Comparison of ENCODE assay signal across 13 cellular contexts in genomic region chr2:205612661-205613060, GRCh38.
DNase-seq lines count a peak whose midpoint lies in the region; ATAC-seq, FAIRE-seq and TF ChIP-seq lines count a peak whose summit lies in the region.
"Had no signal": no experiment of that assay in that cellular context is flagged by ENCODE, and none has a peak within 500 bp of the region (broad histone marks: within the 10 kb centered on the region; RNA-seq: fewer than 3 reads in every experiment).

No MANE protein-coding gene starts in this region.

- ATAC-seq in GM23338 = peak; percentile 58
- ATAC-seq in K562 = peak; percentile 71
- ATAC-seq in left lobe of liver = no peak
- ATAC-seq in effector memory CD8-positive, alpha-beta T cell (replicated peaks) = no peak

- FAIRE-seq in K562 (lab: Jason Lieb, UNC) = peak; percentile 40

- H3K4me3 ChIP-seq in GM23338 = no peak overlapping the region
- no peak overlapping the region for H3K4me3 ChIP-seq in K562
- H3K4me3 ChIP-seq: PC-9 had no signal

- TF ChIP-seq CTCF in GM23338 (conservative IDR thresholded peaks at IDR 0.05; ENCODE audit: low read depth in 2 of 2) = no peak
- TF ChIP-seq CTCF in K562 (IDR thresholded peaks at IDR 0.05 in 2 of 3, conservative IDR thresholded peaks at IDR 0.05 in 1 of 3; ENCODE audit: insufficient read depth in 2 of 3, low read depth in 1 of 3, low read length in 3 of 3) = no peak

- H3K4me1 Mint-ChIP-seq in GM23338 = peaks cover 20% of the 10 kb centered on the region; the same call in 2 of the 3 replicates
- no peaks in the 10 kb centered on the region for H3K4me1 Mint-ChIP-seq in effector memory CD8-positive, alpha-beta T cell (ENCODE audit: low read depth in 2 of 2)

- 0% methylated on average over 5 of the region's 5 CpGs for WGBS in K562 (ENCODE audit: insufficient coverage, low coverage, missing lambda C conversion rate)

- H4K20me1 ChIP-seq in GM23338 (replicated peaks; ENCODE audit: insufficient read depth) (no peaks in the 10 kb centered on the region), K562 (replicated peaks; ENCODE audit: control insufficient read depth, insufficient read depth, low read length) (no peaks in the 10 kb centered on the region)

- H3K4me1 ChIP-seq in GM23338 (ENCODE audit: insufficient read depth) (peaks cover 19% of the 10 kb centered on the region; the same call in 1 of the 2 replicates), K562 (replicated peaks in 1 of 2; ENCODE audit: control insufficient read depth in 2 of 2, insufficient read depth in 2 of 2, low read length in 2 of 2) (no peaks in the 10 kb centered on the region; a peak in 2 of 5 replicates)

- H3F3A ChIP-seq in GM23338 (replicated peaks; ENCODE audit: low read depth) = no peaks in the 10 kb centered on the region

- H2AFZ ChIP-seq in GM23338 = peak overlapping the region; percentile 49
- H2AFZ ChIP-seq in K562 (ENCODE audit: low read depth, low read length) = no peak overlapping the region
- H2AFZ ChIP-seq: PC-9 had no signal

- in situ Hi-C loops in K562 (cut with MboI) = no loop called here

- CTCF ChIA-PET in K562 (lab: Yijun Ruan, JAX; ENCODE audit: low intra/inter-chr PET ratio) = no interaction called here

- H3K9me1 ChIP-seq in K562 (ENCODE audit: control insufficient read depth, insufficient read depth, low read length) = no peaks in the 10 kb centered on the region

- H3K27ac ChIP-seq in GM23338 (ENCODE audit: low read depth) (no peak overlapping the region), K562 (ENCODE audit: extremely low read depth, low read depth, low read length) (no peak overlapping the region)
- H3K27ac ChIP-seq: C4-2B, PC-9 had no signal

- H3K36me3 ChIP-seq in GM23338 (ENCODE audit: insufficient read depth) (no peaks in the 10 kb centered on the region), K562 (ENCODE audit: control insufficient read depth, insufficient read depth, low read length) (no peaks in the 10 kb centered on the region)

- intact Hi-C loops in K562 (cut with micrococcal nuclease) = no loop called here

- POLR2A ChIA-PET in K562 (lab: Yijun Ruan, JAX) = no interaction called here

- H3K27me3 Mint-ChIP-seq in GM23338 (ENCODE audit: insufficient read depth, low read depth, poor library complexity) = peaks cover 4% of the 10 kb centered on the region
- H3K27me3 Mint-ChIP-seq in effector memory CD8-positive, alpha-beta T cell = peaks cover 20 to 31% of the 10 kb centered on the region in 2 donors

- H3K9me3 Mint-ChIP-seq in GM23338 = peaks cover 4% of the 10 kb centered on the region; the same call in 1 of the 3 replicates
- no peaks in the 10 kb centered on the region for H3K9me3 Mint-ChIP-seq in effector memory CD8-positive, alpha-beta T cell

- no peak overlapping the region for H3K27ac Mint-ChIP-seq in GM23338
- H3K27ac Mint-ChIP-seq in effector memory CD8-positive, alpha-beta T cell = no peak overlapping the region

- BruUV-seq in K562 (replicated peaks; lab: Mats Ljungman, UMichigan) = no TSS peak

- H3K4me3 Mint-ChIP-seq in GM23338 = no peak overlapping the region
- no peak overlapping the region for H3K4me3 Mint-ChIP-seq in effector memory CD8-positive, alpha-beta T cell

- DNase-seq in GM23338 (ENCODE audit: low spot score) = no peak
- peak; percentile 20 to 50 for DNase-seq in activated CD4-positive, alpha-beta T cell treated with anti-CD3 and anti-CD28 coated beads for 4 hours
- peak; percentile 27 to 57 (median 42) for DNase-seq in K562 (ENCODE audit: extremely low read depth in 1 of 4, low spot score in 3 of 4)
- peak; percentile 50 for DNase-seq in stimulated activated CD4-positive, alpha-beta T cell treated with anti-CD3 and anti-CD28 coated beads, Interleukin-4, amount 100 ng/mL, for 24 hours
- DNase-seq in left lobe of liver (ENCODE audit: low spot score) = no peak
- DNase-seq in AG08396 (ENCODE audit: low spot score) = no peak
- no peak for DNase-seq in NCI-H2081 (lab: John Stamatoyannopoulos, UW)
- DNase-seq in effector memory CD8-positive, alpha-beta T cell = no peak
- DNase-seq: effector CD4-positive, alpha-beta T cell; NCI-H1436 treated with DMSO at 0.1 percent for 48 hours; nucleus accumbens; PC-9 had no signal

- H3K79me2 ChIP-seq in GM23338 (replicated peaks; ENCODE audit: insufficient read depth) (no peaks in the 10 kb centered on the region), K562 (ENCODE audit: control insufficient read depth, insufficient read depth, low read length) (no peaks in the 10 kb centered on the region)

- H3K9me3 ChIP-seq in K562 (replicated peaks; ENCODE audit: control insufficient read depth, insufficient read depth, low read depth, low read length) = no peaks in the 10 kb centered on the region

- H3K9ac ChIP-seq in K562 (ENCODE audit: insufficient read depth in 1 of 2, low read depth in 2 of 2, low read length in 2 of 2) = no peak overlapping the region

- no peak for TF ChIP-seq EP300 in K562 (IDR thresholded peaks at IDR 0.05; ENCODE audit: low read length)

- no peak for TF ChIP-seq RAD21 in K562 (CRISPR knock-in tag; conservative IDR thresholded peaks at IDR 0.05 in 1 of 2, IDR thresholded peaks at IDR 0.05 in 1 of 2)

- H3K36me3 Mint-ChIP-seq in GM23338 (ENCODE audit: low read depth) = no peaks in the 10 kb centered on the region
- H3K36me3 Mint-ChIP-seq in effector memory CD8-positive, alpha-beta T cell (ENCODE audit: insufficient read depth) = no peaks in the 10 kb centered on the region

- no peak for TF ChIP-seq POLR2A in K562 (conservative IDR thresholded peaks at IDR 0.05)

- H3K4me2 ChIP-seq in GM23338 (peak overlapping the region; percentile 16; the same call in 1 of the 2 replicates), K562 (ENCODE audit: insufficient read depth, low read length) (no peak overlapping the region)
- H3K4me2 ChIP-seq: PC-9 had no signal

- H3K27me3 ChIP-seq in GM23338 (ENCODE audit: insufficient read depth) (no peaks in the 10 kb centered on the region), K562 (ENCODE audit: control insufficient read depth in 2 of 2, insufficient read depth in 2 of 2, low read length in 2 of 2) (peaks cover 0 to 6% of the 10 kb centered on the region in 2 experiments; a peak in 1 of 5 replicates)

- no peaks in the 10 kb centered on the region for H3K9me2 ChIP-seq in GM23338 (ENCODE audit: insufficient read depth)

TF ChIP-seq in GM23338, 12 proteins besides CTCF, POLR2A, EP300 and RAD21:
- TF ChIP-seq CREB1 (CRISPR knock-in tag; IDR thresholded peaks at IDR 0.05; ENCODE audit: low read depth) (no peak), JUNB (IDR thresholded peaks at IDR 0.05; ENCODE audit: unreplicated experiment) (no peak), ZNF331 (CRISPR knock-in tag; IDR thresholded peaks at IDR 0.05; ENCODE audit: low read depth) (no peak), EZH2 (IDR thresholded peaks at IDR 0.05; ENCODE audit: low read depth, unreplicated experiment) (no peak)

TF ChIP-seq in K562, 482 proteins besides CTCF, POLR2A, EP300 and RAD21 (continues in another document):
- TF ChIP-seq MEIS2 (IDR thresholded peaks at IDR 0.05; ENCODE audit: partially characterized antibody) = peak; percentile 25
- TF ChIP-seq DNMT1 (IDR thresholded peaks at IDR 0.05) = no peak
- TF ChIP-seq NFIC (IDR thresholded peaks at IDR 0.05) = 0 out of 2 replicates have a peak, but pooled peaks have one; percentile 16
- no peak for TF ChIP-seq HDGF (IDR thresholded peaks at IDR 0.05)
- 0 out of 2 replicates have a peak, but pooled peaks have one; percentile 25 for TF ChIP-seq STAT5A (IDR thresholded peaks at IDR 0.05; ENCODE audit: borderline replicate concordance, low read length)
- TF ChIP-seq ZNF740 (CRISPR knock-in tag; IDR thresholded peaks at IDR 0.05) = no peak
- TF ChIP-seq ZNF740 (tag; IDR thresholded peaks at IDR 0.05) = no peak
- no peak for TF ChIP-seq AFF4 (CRISPR knock-in tag; IDR thresholded peaks at IDR 0.05)
- TF ChIP-seq ZNF124 (CRISPR knock-in tag; IDR thresholded peaks at IDR 0.05) = no peak

Comparison
In these comparisons a context has a peak if more than half of its experiments do, and no peak if none do; other contexts are left out.
1. ATAC-seq: peak in GM23338 (single experiment) and K562 (single experiment); none in left lobe of liver (single experiment) and effector memory CD8-positive, alpha-beta T cell (single experiment).
2. DNase-seq: peak in activated CD4-positive, alpha-beta T cell treated with anti-CD3 and anti-CD28 coated beads for 4 hours (2 of 2), K562 (4 of 4) and stimulated activated CD4-positive, alpha-beta T cell treated with anti-CD3 and anti-CD28 coated beads, Interleukin-4, amount 100 ng/mL, for 24 hours (single experiment); none in GM23338 (single experiment), left lobe of liver (single experiment), AG08396 (single experiment), NCI-H2081 (0 of 2) and effector memory CD8-positive, alpha-beta T cell (0 of 3).